ENCODE assay signal across 2 cellular contexts in genomic region chr22:38226853-38227649, GRCh38.
TF ChIP-seq lines count a peak whose summit lies in the region.

No MANE protein-coding gene starts in this region.

TF ChIP-seq in A549, 52 proteins besides CTCF, POLR2A, EP300 and RAD21:
- TF ChIP-seq SREBF2 (IDR thresholded peaks at IDR 0.05): no peak
- no peak for TF ChIP-seq HOXA7 (CRISPR knock-in tag; IDR thresholded peaks at IDR 0.05)
- TF ChIP-seq, protein P1, sequence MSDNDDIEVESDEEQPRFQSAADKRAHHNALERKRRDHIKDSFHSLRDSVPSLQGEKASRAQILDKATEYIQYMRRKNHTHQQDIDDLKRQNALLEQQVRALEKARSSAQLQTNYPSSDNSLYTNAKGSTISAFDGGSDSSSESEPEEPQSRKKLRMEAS (IDR thresholded peaks at IDR 0.05): no peak
- no peak for TF ChIP-seq CBX2 (IDR thresholded peaks at IDR 0.05; ENCODE audit: borderline replicate concordance, low read depth)
- TF ChIP-seq MAFK (IDR thresholded peaks at IDR 0.05; ENCODE audit: partially characterized antibody): no peak
- TF ChIP-seq KDM1A (IDR thresholded peaks at IDR 0.05; ENCODE audit: low read depth): no peak
- TF ChIP-seq, protein P2, sequence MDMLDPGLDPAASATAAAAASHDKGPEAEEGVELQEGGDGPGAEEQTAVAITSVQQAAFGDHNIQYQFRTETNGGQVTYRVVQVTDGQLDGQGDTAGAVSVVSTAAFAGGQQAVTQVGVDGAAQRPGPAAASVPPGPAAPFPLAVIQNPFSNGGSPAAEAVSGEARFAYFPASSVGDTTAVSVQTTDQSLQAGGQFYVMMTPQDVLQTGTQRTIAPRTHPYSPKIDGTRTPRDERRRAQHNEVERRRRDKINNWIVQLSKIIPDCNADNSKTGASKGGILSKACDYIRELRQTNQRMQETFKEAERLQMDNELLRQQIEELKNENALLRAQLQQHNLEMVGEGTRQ (IDR thresholded peaks at IDR 0.05): no peak
- no peak for TF ChIP-seq CHD4 (IDR thresholded peaks at IDR 0.05; ENCODE audit: borderline replicate concordance)
- TF ChIP-seq NPAS2 (CRISPR knock-in tag; IDR thresholded peaks at IDR 0.05; ENCODE audit: borderline replicate concordance): no peak
- no peak for TF ChIP-seq HOXB13 (CRISPR knock-in tag; IDR thresholded peaks at IDR 0.05; ENCODE audit: low read depth)
- TF ChIP-seq FOSL2 (IDR thresholded peaks at IDR 0.05): no peak
- TF ChIP-seq FOSL2 (CRISPR knock-in tag; IDR thresholded peaks at IDR 0.05): no peak

TF ChIP-seq in IMR-90, 13 proteins besides CTCF, POLR2A, EP300 and RAD21:
- TF ChIP-seq CHD1 (IDR thresholded peaks at IDR 0.05; ENCODE audit: low read depth, low read length): no peak
- TF ChIP-seq FOS (IDR thresholded peaks at IDR 0.05; ENCODE audit: low read depth, low read length): no peak
- no peak for TF ChIP-seq RCOR1 (IDR thresholded peaks at IDR 0.05; ENCODE audit: insufficient replicate concordance, low read length)
- no peak for TF ChIP-seq SMC3 (IDR thresholded peaks at IDR 0.05; ENCODE audit: low read depth, low read length)
- TF ChIP-seq MXI1 (IDR thresholded peaks at IDR 0.05; ENCODE audit: borderline replicate concordance, low read depth, low read length): no peak
- TF ChIP-seq MAFK (IDR thresholded peaks at IDR 0.05; ENCODE audit: low read depth, low read length): no peak
- TF ChIP-seq, protein P3, sequence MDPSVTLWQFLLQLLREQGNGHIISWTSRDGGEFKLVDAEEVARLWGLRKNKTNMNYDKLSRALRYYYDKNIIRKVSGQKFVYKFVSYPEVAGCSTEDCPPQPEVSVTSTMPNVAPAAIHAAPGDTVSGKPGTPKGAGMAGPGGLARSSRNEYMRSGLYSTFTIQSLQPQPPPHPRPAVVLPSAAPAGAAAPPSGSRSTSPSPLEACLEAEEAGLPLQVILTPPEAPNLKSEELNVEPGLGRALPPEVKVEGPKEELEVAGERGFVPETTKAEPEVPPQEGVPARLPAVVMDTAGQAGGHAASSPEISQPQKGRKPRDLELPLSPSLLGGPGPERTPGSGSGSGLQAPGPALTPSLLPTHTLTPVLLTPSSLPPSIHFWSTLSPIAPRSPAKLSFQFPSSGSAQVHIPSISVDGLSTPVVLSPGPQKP (IDR thresholded peaks at IDR 0.05; ENCODE audit: borderline replicate concordance, low read depth, low read length): no peak
- no peak for TF ChIP-seq MAZ (IDR thresholded peaks at IDR 0.05; ENCODE audit: borderline replicate concordance, low read depth, low read length)
- TF ChIP-seq NFE2L2 (IDR thresholded peaks at IDR 0.05; ENCODE audit: low read depth, low read length): no peak
- no peak for TF ChIP-seq RFX5 (IDR thresholded peaks at IDR 0.05; ENCODE audit: low read depth, low read length)
- TF ChIP-seq, protein P2 (IDR thresholded peaks at IDR 0.05; ENCODE audit: low read depth, low read length): no peak
- TF ChIP-seq BHLHE40 (IDR thresholded peaks at IDR 0.05; ENCODE audit: low read depth, low read length): no peak
- TF ChIP-seq CEBPB (IDR thresholded peaks at IDR 0.05; ENCODE audit: low read depth, low read length): no peak
